In the genomic region with DNA sequence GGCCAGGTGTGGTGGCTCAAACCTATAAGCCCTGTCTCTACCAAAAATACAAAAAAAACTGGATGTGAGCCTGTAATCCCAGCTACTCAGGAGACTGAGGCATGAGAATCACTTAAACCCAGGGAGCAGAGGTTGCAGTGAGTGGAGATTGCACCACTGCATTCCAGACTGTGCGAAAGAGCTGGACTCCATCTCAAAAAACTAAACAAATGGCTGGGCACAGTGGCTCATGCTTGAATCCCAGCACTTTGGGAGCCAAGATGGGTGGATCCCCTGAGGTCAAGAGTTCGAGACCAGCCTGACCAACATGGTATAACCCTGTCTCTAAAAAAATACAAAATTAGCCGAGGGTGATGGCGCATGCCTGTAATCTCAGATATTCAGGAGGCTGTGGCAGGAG, we compare ENCODE assay signal across 23 cellular contexts.
"Had no signal": no experiment of that assay in that cellular context is flagged by ENCODE, and none has a peak within 500 bp of the region (broad histone marks: within the 10 kb centered on the region; RNA-seq: fewer than 3 reads in every experiment).

No MANE protein-coding gene starts in this region.

- H3K27me3 ChIP-seq: body of pancreas, left lung, suprapubic skin, transverse colon, vagina had no signal

- FAIRE-seq: colon, endometrium, frontal cortex, kidney, small intestine had no signal

- H3K36me3 ChIP-seq: left lung, suprapubic skin, transverse colon, vagina had no signal

- H3K4me3 ChIP-seq: body of pancreas, left lung, psoas muscle, suprapubic skin, transverse colon, vagina had no signal

- H3K27ac ChIP-seq: body of pancreas, left lung, psoas muscle, suprapubic skin, transverse colon, vagina had no signal

- H3K9me3 ChIP-seq: body of pancreas, psoas muscle, suprapubic skin, transverse colon, vagina had no signal

- DNase-seq: activated CD4-positive, alpha-beta memory T cell treated with anti-CD3 and anti-CD28 coated beads for 36 hours; activated CD4-positive, alpha-beta T cell treated with anti-CD3 and anti-CD28 coated beads for 4 hours; activated naive CD4-positive, alpha-beta T cell; activated naive CD8-positive, alpha-beta T cell treated with anti-CD3 and anti-CD28 coated beads for 36 hours; activated T-cell treated with anti-CD3 and anti-CD28 coated beads for 4 hours; body of pancreas; caudate nucleus; hypothalamus; kidney; left lung; midbrain; psoas muscle; right cardiac atrium; small intestine; stimulated activated CD4-positive, alpha-beta T cell treated with anti-CD3 and anti-CD28 coated beads, Interleukin-15, amount 100 ng/mL, for 24 hours; stimulated activated CD4-positive, alpha-beta T cell treated with anti-CD3 and anti-CD28 coated beads, Interleukin-2, amount 100 ng/mL, for 48 hours; SW 1271; transverse colon had no signal

- ATAC-seq: body of pancreas, left lung, psoas muscle, right cardiac atrium had no signal

- H3K4me1 ChIP-seq: body of pancreas, left lung, psoas muscle, suprapubic skin, transverse colon, vagina had no signal
